10 cellular contexts compared by ENCODE assay signal in the genomic region with DNA sequence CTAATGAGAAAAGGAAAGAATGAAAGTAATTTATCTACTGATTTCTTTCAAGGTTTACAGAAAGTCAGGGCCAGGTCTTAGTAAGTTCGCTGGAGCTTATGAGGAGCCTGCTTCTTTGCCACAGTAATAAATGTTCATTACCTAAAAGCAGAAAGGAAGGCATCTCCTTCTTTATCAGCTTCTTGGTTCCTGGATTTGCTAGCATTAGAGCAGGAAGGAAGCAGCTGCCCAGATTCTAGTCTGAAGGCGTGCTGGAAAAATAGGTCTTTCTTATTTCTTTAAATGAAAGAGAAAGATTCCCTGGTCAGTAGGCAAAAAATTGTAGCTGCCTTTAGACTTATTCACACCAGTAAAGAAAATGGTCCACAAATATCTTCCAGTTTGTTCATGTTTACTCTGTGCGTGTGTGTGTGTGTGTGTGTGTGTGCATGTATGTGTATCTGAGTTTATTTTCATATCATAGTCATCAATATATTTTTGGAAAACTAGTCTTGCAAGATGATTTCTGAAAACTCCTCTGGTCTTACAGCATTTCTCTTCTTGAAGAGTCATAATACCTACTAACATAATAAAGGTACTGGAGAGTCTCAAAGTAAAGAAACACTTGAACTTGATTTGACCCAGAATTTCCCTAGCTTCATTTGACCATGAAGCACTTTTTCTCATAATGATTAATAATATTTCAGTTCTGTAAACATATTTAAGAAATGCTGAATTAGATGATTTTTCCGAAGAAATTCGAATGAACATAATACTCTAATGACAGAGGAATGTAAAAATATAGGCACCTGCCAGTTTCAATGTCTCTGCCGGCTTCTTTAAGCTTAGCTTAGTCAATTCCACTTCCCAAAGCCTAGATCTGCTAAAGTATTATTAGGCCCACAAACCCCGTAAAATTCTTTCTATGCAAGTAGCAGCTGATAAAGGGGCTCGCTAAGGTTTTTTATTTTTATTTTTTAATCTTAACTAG.
A peak's percentile ranks its signal among the peaks of the same experiment; 100 is the strongest.
DNase-seq lines count a peak whose midpoint lies in the region; ATAC-seq and TF ChIP-seq lines count a peak whose summit lies in the region.
"Had no signal": no experiment of that assay in that cellular context is flagged by ENCODE, and none has a peak within 500 bp of the region (broad histone marks: within the 10 kb centered on the region; RNA-seq: fewer than 3 reads in every experiment).

No MANE protein-coding gene starts in this region.

- TF ChIP-seq CTCF in SK-N-SH (IDR thresholded peaks at IDR 0.05) (no peak), Calu3 (IDR thresholded peaks at IDR 0.05; ENCODE audit: unreplicated experiment) (no peak)

- no peaks in the 10 kb centered on the region for H3K9me3 ChIP-seq in SK-N-SH

- no peaks in the 10 kb centered on the region for H3K9me3 Mint-ChIP-seq in natural killer cell treated with Interleukin-12 subunit alpha and Interleukin-12 subunit beta and Interleukin-15 and Interleukin-18, amount 100 ng/mL, for 72 hours
- no peaks in the 10 kb centered on the region for H3K9me3 Mint-ChIP-seq in Calu3 (ENCODE audit: low read depth, unreplicated experiment)
- H3K9me3 Mint-ChIP-seq: nephron had no signal

- H3K36me3 ChIP-seq in SK-N-SH (replicated peaks in 1 of 2; ENCODE audit: control insufficient read depth in 1 of 2, insufficient read depth in 2 of 2, low read length in 1 of 2) = no peaks in the 10 kb centered on the region

- POLR2A ChIA-PET in SK-N-SH (lab: Yijun Ruan, JAX) = no interaction called here

- no peaks in the 10 kb centered on the region for H4K20me1 ChIP-seq in SK-N-SH (ENCODE audit: insufficient read depth)

- ATAC-seq in GM21576 (IDR thresholded peaks at IDR 0.05; ENCODE audit: unreplicated experiment) = peak; percentile 40
- no peak for ATAC-seq in GM21515 (IDR thresholded peaks at IDR 0.05; ENCODE audit: unreplicated experiment)
- no peak for ATAC-seq in natural killer cell treated with Interleukin-12 subunit alpha and Interleukin-12 subunit beta and Interleukin-15 and Interleukin-18, amount 100 ng/mL, for 72 hours

- H3K4me3 Mint-ChIP-seq in natural killer cell treated with Interleukin-12 subunit alpha and Interleukin-12 subunit beta and Interleukin-15 and Interleukin-18, amount 100 ng/mL, for 72 hours = no peak overlapping the region
- H3K4me3 Mint-ChIP-seq in Calu3 (ENCODE audit: low read depth, unreplicated experiment) = no peak overlapping the region
- H3K4me3 Mint-ChIP-seq: nephron had no signal

- H3K9me2 ChIP-seq in SK-N-SH = no peaks in the 10 kb centered on the region

- no peak overlapping the region; the same call in 1 of the 2 replicates for H2AFZ ChIP-seq in SK-N-SH (ENCODE audit: low read depth)

- peak overlapping the region; percentile 90 to 95 for H3K27ac ChIP-seq in SK-N-SH (ENCODE audit: low read depth in 2 of 2, low read length in 1 of 2)

- no peak for TF ChIP-seq EP300 in SK-N-SH (IDR thresholded peaks at IDR 0.05; ENCODE audit: borderline replicate concordance in 1 of 2, low read depth in 1 of 2, low read length in 1 of 2)

- peak overlapping the region in 1 of 2 experiments; percentile 30; a peak in 2 of 4 replicates for H3K4me3 ChIP-seq in SK-N-SH (ENCODE audit: low read depth in 2 of 2, low read length in 1 of 2)

- peaks cover 35 to 47% of the 10 kb centered on the region in 2 experiments for H3K4me1 ChIP-seq in SK-N-SH (ENCODE audit: control insufficient read depth in 1 of 2, insufficient read depth in 2 of 2, low read depth in 1 of 2, low read length in 1 of 2)

- H3K9ac ChIP-seq in SK-N-SH = peak overlapping the region; percentile 75

- H3K79me2 ChIP-seq in SK-N-SH (ENCODE audit: insufficient read depth) = no peaks in the 10 kb centered on the region

- CTCF ChIA-PET in SK-N-SH (lab: Yijun Ruan, JAX) (interaction anchor here (1.0 to 1.5 kb wide), 2 partner anchors 9 to 46 kb away, joined by 4 to 5 read pairs; no protein-coding TSS in a partner anchor), Calu3 (lab: Charles Lee) (interaction anchor here (0.6 to 5.2 kb wide), 11 partner anchors 9 to 501 kb away, joined by 3 to 31 read pairs (median 4); no protein-coding TSS in a partner anchor)

- TF ChIP-seq RAD21 in SK-N-SH (IDR thresholded peaks at IDR 0.05; ENCODE audit: low read length) = no peak

- no TSS peak for BruUV-seq in Calu3 (replicated peaks; lab: Mats Ljungman, UMichigan)

- peak; percentile 63 for DNase-seq in DMS53 treated with DMSO at 0.1 percent for 48 hours (lab: John Stamatoyannopoulos, UW; ENCODE audit: unreplicated experiment)
- no peak for DNase-seq in SK-N-SH
- DNase-seq in lung microvascular endothelial cell (ENCODE audit: low read depth in 2 of 2) = peak; percentile 36 to 74
- no peak for DNase-seq in natural killer cell treated with Interleukin-12 subunit alpha and Interleukin-12 subunit beta and Interleukin-15 and Interleukin-18, amount 100 ng/mL, for 72 hours (ENCODE audit: low spot score)
- DNase-seq in stimulated activated CD4-positive, alpha-beta T cell treated with anti-CD3 and anti-CD28 coated beads, Interleukin-2, amount 100 ng/mL, for 24 hours = no peak
- DNase-seq in Calu3 = no peak
- DNase-seq: activated CD8-positive, alpha-beta memory T cell treated with anti-CD3 and anti-CD28 coated beads for 24 hours had no signal

- H3F3A ChIP-seq in SK-N-SH (replicated peaks; ENCODE audit: insufficient read depth) = peaks cover 36% of the 10 kb centered on the region

- no peaks in the 10 kb centered on the region for H3K4me1 Mint-ChIP-seq in natural killer cell treated with Interleukin-12 subunit alpha and Interleukin-12 subunit beta and Interleukin-15 and Interleukin-18, amount 100 ng/mL, for 72 hours (ENCODE audit: low read depth in 2 of 2)
- H3K4me1 Mint-ChIP-seq in Calu3 (ENCODE audit: low read depth, unreplicated experiment) = peaks cover 31% of the 10 kb centered on the region

- intact Hi-C loops in Calu3 (cut with micrococcal nuclease; ENCODE audit: unreplicated experiment) = loop anchor here (2.0 to 5.0 kb wide), 5 partner anchors 15 to 502 kb away; partner anchors contain the start of gene ZBTB11

- 22% methylated on average over 8 of the region's 8 CpGs for WGBS in SK-N-SH (ENCODE audit: low lambda C conversion rate)

- H3K27me3 Mint-ChIP-seq in natural killer cell treated with Interleukin-12 subunit alpha and Interleukin-12 subunit beta and Interleukin-15 and Interleukin-18, amount 100 ng/mL, for 72 hours = peaks cover 0 to 2% of the 10 kb centered on the region in 2 donors
- no peaks in the 10 kb centered on the region for H3K27me3 Mint-ChIP-seq in Calu3 (ENCODE audit: unreplicated experiment)

- no peaks in the 10 kb centered on the region for H3K27me3 ChIP-seq in SK-N-SH (ENCODE audit: insufficient read depth)

- no peaks in the 10 kb centered on the region for H3K36me3 Mint-ChIP-seq in natural killer cell treated with Interleukin-12 subunit alpha and Interleukin-12 subunit beta and Interleukin-15 and Interleukin-18, amount 100 ng/mL, for 72 hours
- H3K36me3 Mint-ChIP-seq in Calu3 (ENCODE audit: insufficient read depth, unreplicated experiment) = peaks cover 10% of the 10 kb centered on the region

- H3K27ac Mint-ChIP-seq in natural killer cell treated with Interleukin-12 subunit alpha and Interleukin-12 subunit beta and Interleukin-15 and Interleukin-18, amount 100 ng/mL, for 72 hours = no peak overlapping the region
- H3K27ac Mint-ChIP-seq in Calu3 (ENCODE audit: unreplicated experiment) = no peak overlapping the region

- H3K4me2 ChIP-seq in SK-N-SH = peak overlapping the region; percentile 63

TF ChIP-seq in SK-N-SH, 30 proteins besides CTCF, POLR2A, EP300 and RAD21:
- TF ChIP-seq, protein P1, sequence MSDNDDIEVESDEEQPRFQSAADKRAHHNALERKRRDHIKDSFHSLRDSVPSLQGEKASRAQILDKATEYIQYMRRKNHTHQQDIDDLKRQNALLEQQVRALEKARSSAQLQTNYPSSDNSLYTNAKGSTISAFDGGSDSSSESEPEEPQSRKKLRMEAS (IDR thresholded peaks at IDR 0.05; ENCODE audit: low read depth) = no peak
- no peak for TF ChIP-seq TCF12 (IDR thresholded peaks at IDR 0.05)
- 0 out of 2 replicates have a peak, but pooled peaks have one; percentile 37 for TF ChIP-seq RXRA (IDR thresholded peaks at IDR 0.05; ENCODE audit: borderline replicate concordance, low read depth)
- no peak for TF ChIP-seq JUND (IDR thresholded peaks at IDR 0.05)

Comparison
In these comparisons a context has a peak if more than half of its experiments do, and no peak if none do; other contexts are left out.
1. DNase-seq: peak in DMS53 treated with DMSO at 0.1 percent for 48 hours (single experiment) and lung microvascular endothelial cell (2 of 2); none in SK-N-SH (single experiment), natural killer cell treated with Interleukin-12 subunit alpha and Interleukin-12 subunit beta and Interleukin-15 and Interleukin-18, amount 100 ng/mL, for 72 hours (single experiment), stimulated activated CD4-positive, alpha-beta T cell treated with anti-CD3 and anti-CD28 coated beads, Interleukin-2, amount 100 ng/mL, for 24 hours (0 of 2) and Calu3 (single experiment).